8 cellular contexts compared by ENCODE assay signal in the genomic region with DNA sequence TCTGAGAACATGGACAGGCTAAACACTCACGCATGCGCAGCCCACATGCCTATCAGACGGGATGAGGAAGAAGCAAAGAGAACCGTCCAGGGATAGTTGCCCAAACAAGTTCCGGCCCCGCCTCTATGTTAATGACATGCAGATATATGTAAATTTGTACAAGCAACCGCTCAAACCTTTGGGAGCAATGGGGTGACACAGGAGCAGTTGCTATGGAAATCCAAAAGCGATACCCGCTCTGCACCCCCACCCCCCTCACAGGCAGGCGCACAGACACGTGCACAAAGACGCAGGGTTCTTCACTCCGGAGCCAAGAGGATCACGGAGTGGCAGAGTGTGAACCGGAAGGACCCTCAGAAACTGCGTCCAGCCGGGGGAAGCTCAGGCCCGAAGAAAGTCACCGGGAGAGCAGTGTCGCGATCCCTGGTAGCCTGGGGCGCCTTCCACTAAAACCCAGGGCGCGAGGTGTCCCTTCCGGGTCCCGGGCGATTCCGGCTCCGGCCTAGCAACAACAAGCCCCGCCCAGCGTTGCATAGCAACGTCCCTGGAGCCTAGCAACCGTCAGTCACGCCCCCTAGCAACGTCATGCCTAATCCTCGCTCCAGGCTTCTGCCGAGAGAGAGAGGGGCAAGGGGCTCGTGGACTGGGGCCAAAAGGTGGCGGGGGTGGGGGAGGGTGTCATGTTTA. TPM values are rescaled to one million over a fixed set of nuclear protein-coding genes. Genes with fewer than 3 reads are reported as not detected.
DNase-seq lines count a peak whose midpoint lies in the region; ATAC-seq, FAIRE-seq and TF ChIP-seq lines count a peak whose summit lies in the region.

No MANE protein-coding gene starts in this region.

- peak; percentile 76 for ATAC-seq in HG03066 (IDR thresholded peaks at IDR 0.05; ENCODE audit: low read depth, unreplicated experiment)

- intact Hi-C loops in colonic mucosa (cut with DNase I), result loop anchor here (2.0 to 10.0 kb wide), 3 partner anchors 19 to 125 kb away; no protein-coding TSS in a partner anchor

- TF ChIP-seq CTCF in 22Rv1 (IDR thresholded peaks at IDR 0.05) (no peak), colonic mucosa (IDR thresholded peaks at IDR 0.05) (no peak)

- DNase-seq in GM18507 (ENCODE audit: extremely low spot score, insufficient read length, low read depth), result peak; percentile 94
- DNase-seq in NCI-H510A treated with DMSO at 0.1 percent for 48 hours (lab: John Stamatoyannopoulos, UW), result peak; percentile 54
- peak; percentile 95 for DNase-seq in activated CD4-positive, alpha-beta T cell treated with anti-CD3 and anti-CD28 coated beads for 48 hours
- peak; percentile 98 for DNase-seq in colonic mucosa
- peak; percentile 95 for DNase-seq in left kidney (ENCODE audit: low read depth, low spot score)
- DNase-seq in stimulated activated CD4-positive, alpha-beta T cell treated with anti-CD3 and anti-CD28 coated beads, Interleukin-1b, Interleukin-23, amount 100 ng/mL, for 4 hours (ENCODE audit: low read depth in 2 of 2), result peak; percentile 77 to 86

- peak overlapping the region; percentile 43 for H3K4me3 ChIP-seq in colonic mucosa

- no peaks in the 10 kb centered on the region for H3K4me1 ChIP-seq in colonic mucosa

- peak overlapping the region; percentile 60 to 79 for H3K9ac ChIP-seq in colonic mucosa (ENCODE audit: low read depth in 2 of 2, low read length in 2 of 2)

- H3K9me3 ChIP-seq in colonic mucosa, result no peaks in the 10 kb centered on the region

- no peaks in the 10 kb centered on the region for H3K27me3 ChIP-seq in colonic mucosa

- peak; percentile 98 for FAIRE-seq in GM18507 (lab: Jason Lieb, UNC)

- H3K36me3 ChIP-seq in colonic mucosa, result no peaks in the 10 kb centered on the region

- peak overlapping the region; percentile 99 for H3K27ac ChIP-seq in 22Rv1
- H3K27ac ChIP-seq in colonic mucosa, result peak overlapping the region; percentile 75

RNA-seq across cellular contexts. Expression of gene ADGRB2, which starts 24.1 kb away (rescaled TPM):
- 1 to 10 TPM in 1 of 2 donors, under 1 TPM in 1; 0.59 to 1.6 TPM for total RNA-seq in colonic mucosa

RNA-seq across cellular contexts. Expression of gene SPOCD1, which starts 27.5 kb away (rescaled TPM):
- under 1 TPM; 0.45 to 0.59 TPM for total RNA-seq in colonic mucosa

Comparison
In these comparisons a context has a peak if more than half of its experiments do, and no peak if none do; other contexts are left out.
1. Peak in every context shown above with its lines: DNase-seq, ATAC-seq, H3K4me3 ChIP-seq and H3K27ac ChIP-seq.